11 cellular contexts compared by ENCODE assay signal in genomic region chr2:202314116-202314515, GRCh38.
"Had no signal": no experiment of that assay in that cellular context is flagged by ENCODE, and none has a peak within 500 bp of the region (broad histone marks: within the 10 kb centered on the region; RNA-seq: fewer than 3 reads in every experiment).

No MANE protein-coding gene starts in this region.

- H3K27ac ChIP-seq: GM23248 had no signal

- H3K4me2 ChIP-seq: GM23338 had no signal

- ATAC-seq: GM23338, HCT116 had no signal

- FAIRE-seq: H1, H54 had no signal

- H3K9ac ChIP-seq: GM23248 had no signal

- H3K4me3 Mint-ChIP-seq: GM23338, H9, HFFc6 had no signal

- H3K9me3 ChIP-seq: HAP-1 had no signal

- DNase-seq: GM23248, GOT3, H7, H9, HCEC 1CT, HFFc6 had no signal

- H2AFZ ChIP-seq: GM23248, GM23338 had no signal

- H3K9me3 Mint-ChIP-seq: GM23338, H9, HFFc6 had no signal

- H3K4me3 ChIP-seq: GM23248, GM23338, HAP-1 had no signal

- H3K27ac Mint-ChIP-seq: GM23338, H9, HFFc6 had no signal

- H3K4me1 Mint-ChIP-seq: H9 had no signal
